Comparison of ENCODE assay signal across 1 cellular context in genomic region chr2:241187835-241188234, GRCh38.
TF ChIP-seq lines count a peak whose summit lies in the region.

No MANE protein-coding gene starts in this region.

TF ChIP-seq in H1, 55 proteins besides CTCF, POLR2A, EP300 and RAD21:
- TF ChIP-seq ZNF274 (IDR thresholded peaks at IDR 0.05; ENCODE audit: borderline replicate concordance, extremely low read depth, low read length) (no peak), CREB1 (IDR thresholded peaks at IDR 0.05) (no peak), TCF12 (IDR thresholded peaks at IDR 0.05; ENCODE audit: low read depth, low read length) (no peak), CHD2 (IDR thresholded peaks at IDR 0.05; ENCODE audit: low read length) (no peak), JUND (IDR thresholded peaks at IDR 0.05; ENCODE audit: low read length) (no peak), SUZ12 (IDR thresholded peaks at IDR 0.05; ENCODE audit: low read length) (no peak), TAF1 (IDR thresholded peaks at IDR 0.05; ENCODE audit: low read depth, low read length) (no peak), SAP30 (IDR thresholded peaks at IDR 0.05; ENCODE audit: insufficient read depth, insufficient replicate concordance, low read length) (no peak), JUN (IDR thresholded peaks at IDR 0.05; ENCODE audit: low read depth, low read length) (no peak)
TF ChIP-seq in H1: peak in this region for 0.
